ENCODE assay signal across 18 cellular contexts in genomic region chr10:63054889-63055606, GRCh38.
DNase-seq lines count a peak whose midpoint lies in the region; ATAC-seq, FAIRE-seq and TF ChIP-seq lines count a peak whose summit lies in the region.
"Had no signal": no experiment of that assay in that cellular context is flagged by ENCODE, and none has a peak within 500 bp of the region (broad histone marks: within the 10 kb centered on the region; RNA-seq: fewer than 3 reads in every experiment).

No MANE protein-coding gene starts in this region.

- no peak overlapping the region for H3K4me3 Mint-ChIP-seq in stimulated activated naive CD8-positive, alpha-beta T cell treated with anti-CD3 and anti-CD28 coated beads, Interleukin-15, amount 100 ng/mL, for 72 hours
- H3K4me3 Mint-ChIP-seq in Caco-2 (ENCODE audit: unreplicated experiment), result no peak overlapping the region
- H3K4me3 Mint-ChIP-seq: B cell; CD4-positive, CD25-positive, alpha-beta regulatory T cell; GM23338 had no signal

- TF ChIP-seq CTCF in bronchial epithelial cell (IDR thresholded peaks at IDR 0.05; ENCODE audit: insufficient read depth, low read length, severe bottlenecking), result no peak
- no peak for TF ChIP-seq CTCF in Caco-2 (IDR thresholded peaks at IDR 0.05; ENCODE audit: insufficient read depth in 1 of 2, low read depth in 1 of 2, low read length in 1 of 2, severe bottlenecking in 1 of 2, unreplicated experiment in 1 of 2)

- no TSS peak for BruUV-seq in Caco-2 (replicated peaks; lab: Mats Ljungman, UMichigan)

- H3K36me3 ChIP-seq in bronchial epithelial cell (ENCODE audit: control insufficient read depth, insufficient read depth, low read length) (no peaks in the 10 kb centered on the region), Caco-2 (ENCODE audit: control insufficient read depth, insufficient read depth, low read length) (no peaks in the 10 kb centered on the region)

- H3K4me1 ChIP-seq in Caco-2, result no peaks in the 10 kb centered on the region

- ATAC-seq in stimulated activated naive CD8-positive, alpha-beta T cell treated with anti-CD3 and anti-CD28 coated beads, Interleukin-15, Interleukin-2, amounts not matched to agents 100 U/mL and 50 U/mL, for 24 hours, result peak; percentile 63
- no peak for ATAC-seq in stimulated activated naive CD8-positive, alpha-beta T cell treated with anti-CD3 and anti-CD28 coated beads, Interleukin-15, amount 100 ng/mL, for 72 hours
- ATAC-seq in GM19395 (IDR thresholded peaks at IDR 0.05; ENCODE audit: unreplicated experiment), result no peak
- ATAC-seq: GM23338, HCT116 had no signal

- no peak for DNase-seq in stimulated activated naive CD8-positive, alpha-beta T cell treated with anti-CD3 and anti-CD28 coated beads, Interleukin-15, Interleukin-2, amounts not matched to agents 100 U/mL and 50 U/mL, for 24 hours
- DNase-seq in stimulated activated naive CD8-positive, alpha-beta T cell treated with anti-CD3 and anti-CD28 coated beads, Interleukin-15, amount 100 ng/mL, for 72 hours, result no peak
- DNase-seq in RKO (ENCODE audit: low spot score) (peak; percentile 33), bronchial epithelial cell (ENCODE audit: low read depth) (peak; percentile 64), middle frontal gyrus (ENCODE audit: extremely low spot score, low spot score) (no peak), Caco-2 (no peak)
- DNase-seq: Calu3; CD4-positive, CD25-positive, alpha-beta regulatory T cell; DMS53; NCI-H1048; NCI-H1436 treated with DMSO at 0.1 percent for 48 hours; NCI-H2029 treated with DMSO at 0.1 percent for 48 hours; NCI-H748 treated with DMSO at 0.1 percent for 48 hours; OCI-M1 had no signal

- peaks cover 0 to 5% of the 10 kb centered on the region in 2 donors for H3K9me3 Mint-ChIP-seq in stimulated activated naive CD8-positive, alpha-beta T cell treated with anti-CD3 and anti-CD28 coated beads, Interleukin-15, amount 100 ng/mL, for 72 hours
- no peaks in the 10 kb centered on the region for H3K9me3 Mint-ChIP-seq in Caco-2 (ENCODE audit: unreplicated experiment)
- H3K9me3 Mint-ChIP-seq: GM23338 had no signal

- no peaks in the 10 kb centered on the region for H3K27me3 ChIP-seq in bronchial epithelial cell (ENCODE audit: control insufficient read depth, insufficient read depth, low read length)
- 0 out of 2 replicates have a peak, but pooled peaks cover 1% of the 10 kb centered on the region for H3K27me3 ChIP-seq in Caco-2 (replicated peaks; ENCODE audit: control insufficient read depth, insufficient read depth, low read length)

- no peak for FAIRE-seq in bronchial epithelial cell (lab: Jason Lieb, UNC)

- no peaks in the 10 kb centered on the region for H3K36me3 Mint-ChIP-seq in Caco-2 (ENCODE audit: insufficient read depth, unreplicated experiment)
- H3K36me3 Mint-ChIP-seq: CD4-positive, CD25-positive, alpha-beta regulatory T cell had no signal

- intact Hi-C loops in Caco-2 (cut with micrococcal nuclease; ENCODE audit: unreplicated experiment), result no loop called here

- CTCF ChIA-PET in Caco-2 (lab: Charles Lee), result interaction anchor here (0.6 kb wide), 1 partner anchor 110 kb away, joined by 3 read pairs; no protein-coding TSS in a partner anchor

- 0 out of 2 replicates have a peak, but pooled peaks cover 2% of the 10 kb centered on the region for H3K9me3 ChIP-seq in Caco-2

- H3K4me1 Mint-ChIP-seq in stimulated activated naive CD8-positive, alpha-beta T cell treated with anti-CD3 and anti-CD28 coated beads, Interleukin-15, amount 100 ng/mL, for 72 hours, result no peaks in the 10 kb centered on the region
- no peaks in the 10 kb centered on the region for H3K4me1 Mint-ChIP-seq in Caco-2 (ENCODE audit: low read depth, unreplicated experiment)
- H3K4me1 Mint-ChIP-seq: B cell had no signal

- POLR2A ChIA-PET in Caco-2 (lab: Charles Lee), result no interaction called here

- H3K27me3 Mint-ChIP-seq in stimulated activated naive CD8-positive, alpha-beta T cell treated with anti-CD3 and anti-CD28 coated beads, Interleukin-15, amount 100 ng/mL, for 72 hours, result peaks cover 7% of the 10 kb centered on the region
- peaks cover 20% of the 10 kb centered on the region for H3K27me3 Mint-ChIP-seq in Caco-2 (ENCODE audit: insufficient read depth, unreplicated experiment)

- H3K27ac Mint-ChIP-seq in stimulated activated naive CD8-positive, alpha-beta T cell treated with anti-CD3 and anti-CD28 coated beads, Interleukin-15, amount 100 ng/mL, for 72 hours, result no peak overlapping the region
- H3K27ac Mint-ChIP-seq in Caco-2 (ENCODE audit: unreplicated experiment), result no peak overlapping the region
- H3K27ac Mint-ChIP-seq: B cell; CD4-positive, CD25-positive, alpha-beta regulatory T cell; GM23338 had no signal

- H3K4me3 ChIP-seq in bronchial epithelial cell (ENCODE audit: low read depth, low read length) (no peak overlapping the region), Caco-2 (ENCODE audit: low read depth, low read length) (no peak overlapping the region)
- H3K4me3 ChIP-seq: GM23338 had no signal

Comparison
In these comparisons a context has a peak if more than half of its experiments do, and no peak if none do; other contexts are left out.
1. DNase-seq: peak in RKO (single experiment) and bronchial epithelial cell (single experiment); none in stimulated activated naive CD8-positive, alpha-beta T cell treated with anti-CD3 and anti-CD28 coated beads, Interleukin-15, Interleukin-2, amounts not matched to agents 100 U/mL and 50 U/mL, for 24 hours (single experiment), stimulated activated naive CD8-positive, alpha-beta T cell treated with anti-CD3 and anti-CD28 coated beads, Interleukin-15, amount 100 ng/mL, for 72 hours (0 of 2), middle frontal gyrus (single experiment) and Caco-2 (0 of 2).